10 cellular contexts compared by ENCODE assay signal in the genomic region with DNA sequence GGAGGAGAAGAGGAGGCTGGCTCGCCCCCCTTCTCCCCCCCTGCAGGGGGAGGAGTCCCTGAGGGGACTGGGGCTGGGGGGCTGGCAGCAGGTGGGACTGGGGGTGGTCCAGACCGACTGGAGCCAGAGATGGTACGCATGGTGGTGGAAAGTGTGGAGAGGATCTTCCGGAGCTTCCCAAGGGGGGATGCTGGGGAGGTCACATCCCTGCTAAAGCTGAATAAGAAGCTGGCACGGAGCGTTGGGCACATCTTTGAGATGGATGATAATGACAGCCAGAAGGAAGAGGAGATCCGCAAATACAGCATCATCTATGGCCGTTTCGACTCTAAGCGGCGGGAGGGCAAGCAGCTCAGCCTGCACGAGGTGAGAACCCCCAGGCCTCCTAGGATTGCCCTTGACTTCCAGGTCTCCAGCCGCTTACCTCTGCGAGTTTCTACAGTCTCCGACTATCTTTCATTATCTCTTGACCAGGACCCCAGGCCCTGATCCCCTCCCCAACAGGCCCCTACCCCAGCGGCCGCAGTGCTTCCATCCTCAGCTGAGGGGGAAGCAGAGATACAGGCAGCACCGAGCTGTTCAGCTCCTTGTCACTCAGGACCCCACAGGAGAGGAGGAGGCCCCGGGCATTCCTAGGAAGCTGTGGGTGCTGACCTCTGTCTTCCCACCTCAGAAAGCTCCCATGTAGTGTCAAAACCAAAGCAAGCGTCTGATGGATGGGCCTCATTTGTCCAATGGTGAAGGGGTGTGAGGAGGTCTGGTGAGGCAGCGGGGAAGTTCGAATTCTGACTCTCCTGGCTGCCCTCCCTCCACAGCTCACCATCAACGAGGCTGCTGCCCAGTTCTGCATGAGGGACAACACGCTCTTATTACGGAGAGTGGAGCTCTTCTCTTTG. TPM values are rescaled to one million over a fixed set of nuclear protein-coding genes. Genes with fewer than 3 reads are reported as not detected.
DNase-seq lines count a peak whose midpoint lies in the region; ATAC-seq and TF ChIP-seq lines count a peak whose summit lies in the region.
"Had no signal": no experiment of that assay in that cellular context is flagged by ENCODE, and none has a peak within 500 bp of the region (broad histone marks: within the 10 kb centered on the region; RNA-seq: fewer than 3 reads in every experiment).

No MANE protein-coding gene starts in this region.

- H3K4me3 Mint-ChIP-seq in activated T-helper 1 cell treated with anti-CD3 and anti-CD28 coated beads, Interleukin-12 subunit alpha, Interleukin-12 subunit beta, Interleukin-2, Interleukin-4 antibody, amounts not matched to agents 30 ng/mL and 10 ng/mL and 1 ng/mL, durations not matched to agents 14 hours and 24 hours and 36 hours, result peak overlapping the region; percentile 83
- no peak overlapping the region for H3K4me3 Mint-ChIP-seq in stimulated activated memory B cell treated with anti-CD40 and anti-IgM and Interleukin-4, amounts not matched to agents 10 μg/mL and 1 μg/mL and 100 μg/mL, for 72 hours

- H3K9me3 Mint-ChIP-seq in activated T-helper 1 cell treated with anti-CD3 and anti-CD28 coated beads, Interleukin-12 subunit alpha, Interleukin-12 subunit beta, Interleukin-2, Interleukin-4 antibody, amounts not matched to agents 30 ng/mL and 10 ng/mL and 1 ng/mL, durations not matched to agents 14 hours and 24 hours and 36 hours, result no peaks in the 10 kb centered on the region
- no peaks in the 10 kb centered on the region for H3K9me3 Mint-ChIP-seq in stimulated activated memory B cell treated with anti-CD40 and anti-IgM and Interleukin-4, amounts not matched to agents 10 μg/mL and 1 μg/mL and 100 μg/mL, for 72 hours

- H3K4me3 ChIP-seq in fibroblast of villous mesenchyme (ENCODE audit: low read depth, low read length), result peak overlapping the region; percentile 93
- H3K4me3 ChIP-seq: A549 had no signal

- peaks cover 2% of the 10 kb centered on the region for H3K27me3 Mint-ChIP-seq in activated T-helper 1 cell treated with anti-CD3 and anti-CD28 coated beads, Interleukin-12 subunit alpha, Interleukin-12 subunit beta, Interleukin-2, Interleukin-4 antibody, amounts not matched to agents 30 ng/mL and 10 ng/mL and 1 ng/mL, durations not matched to agents 14 hours and 24 hours and 36 hours (ENCODE audit: insufficient read depth)
- no peaks in the 10 kb centered on the region for H3K27me3 Mint-ChIP-seq in stimulated activated memory B cell treated with anti-CD40 and anti-IgM and Interleukin-4, amounts not matched to agents 10 μg/mL and 1 μg/mL and 100 μg/mL, for 72 hours

- no peak for ATAC-seq in activated CD4-positive, CD25-positive, alpha-beta regulatory T cell treated with anti-CD3 and anti-CD28 coated beads, Interleukin-2, amount 50 U/mL, for 24 hours
- ATAC-seq in stimulated activated memory B cell treated with anti-CD40 and anti-IgM and Interleukin-4, amounts not matched to agents 10 μg/mL and 1 μg/mL and 100 μg/mL, for 72 hours, result no peak
- no peak for ATAC-seq in HG03342 (IDR thresholded peaks at IDR 0.05; ENCODE audit: unreplicated experiment)
- no peak for ATAC-seq in left lobe of liver
- ATAC-seq: A549 had no signal

- intact Hi-C loops in activated T-helper 1 cell treated with anti-CD3 and anti-CD28 coated beads, Interleukin-12 subunit alpha, Interleukin-12 subunit beta, Interleukin-2, Interleukin-4 antibody, amounts not matched to agents 30 ng/mL and 10 ng/mL and 1 ng/mL, durations not matched to agents 14 hours and 24 hours and 36 hours (cut with micrococcal nuclease), result no loop called here

- no peak for TF ChIP-seq CTCF in fibroblast of villous mesenchyme (IDR thresholded peaks at IDR 0.05; ENCODE audit: insufficient read depth, low read depth, low read length)

- peaks cover 55% of the 10 kb centered on the region for H3K36me3 Mint-ChIP-seq in activated T-helper 1 cell treated with anti-CD3 and anti-CD28 coated beads, Interleukin-12 subunit alpha, Interleukin-12 subunit beta, Interleukin-2, Interleukin-4 antibody, amounts not matched to agents 30 ng/mL and 10 ng/mL and 1 ng/mL, durations not matched to agents 14 hours and 24 hours and 36 hours (ENCODE audit: low read depth)
- peaks cover 47% of the 10 kb centered on the region for H3K36me3 Mint-ChIP-seq in stimulated activated memory B cell treated with anti-CD40 and anti-IgM and Interleukin-4, amounts not matched to agents 10 μg/mL and 1 μg/mL and 100 μg/mL, for 72 hours

- peak overlapping the region; percentile 76 for H3K27ac Mint-ChIP-seq in activated T-helper 1 cell treated with anti-CD3 and anti-CD28 coated beads, Interleukin-12 subunit alpha, Interleukin-12 subunit beta, Interleukin-2, Interleukin-4 antibody, amounts not matched to agents 30 ng/mL and 10 ng/mL and 1 ng/mL, durations not matched to agents 14 hours and 24 hours and 36 hours
- H3K27ac Mint-ChIP-seq in stimulated activated memory B cell treated with anti-CD40 and anti-IgM and Interleukin-4, amounts not matched to agents 10 μg/mL and 1 μg/mL and 100 μg/mL, for 72 hours, result peak overlapping the region; percentile 94

- DNase-seq in activated CD4-positive, CD25-positive, alpha-beta regulatory T cell treated with anti-CD3 and anti-CD28 coated beads, Interleukin-2, amount 50 U/mL, for 72 hours, result peak; percentile 29
- DNase-seq in activated T-helper 1 cell treated with anti-CD3 and anti-CD28 coated beads, Interleukin-12 subunit alpha, Interleukin-12 subunit beta, Interleukin-2, Interleukin-4 antibody, amounts not matched to agents 30 ng/mL and 10 ng/mL and 1 ng/mL, durations not matched to agents 14 hours and 24 hours and 36 hours (ENCODE audit: low spot score), result no peak
- no peak for DNase-seq in fibroblast of villous mesenchyme (ENCODE audit: low read depth)
- DNase-seq in NCI-H2171 treated with DMSO at 0.1 percent for 48 hours (lab: John Stamatoyannopoulos, UW), result no peak
- DNase-seq in left lobe of liver (ENCODE audit: low spot score), result no peak
- DNase-seq: NCI-H2081 had no signal

- peaks cover 77% of the 10 kb centered on the region for H3K4me1 Mint-ChIP-seq in activated T-helper 1 cell treated with anti-CD3 and anti-CD28 coated beads, Interleukin-12 subunit alpha, Interleukin-12 subunit beta, Interleukin-2, Interleukin-4 antibody, amounts not matched to agents 30 ng/mL and 10 ng/mL and 1 ng/mL, durations not matched to agents 14 hours and 24 hours and 36 hours (ENCODE audit: low read depth)
- peaks cover 82% of the 10 kb centered on the region for H3K4me1 Mint-ChIP-seq in stimulated activated memory B cell treated with anti-CD40 and anti-IgM and Interleukin-4, amounts not matched to agents 10 μg/mL and 1 μg/mL and 100 μg/mL, for 72 hours

RNA-seq across cellular contexts. Expression of gene NAB2, which starts 3.0 kb away (rescaled TPM):
- 73.6 and 80.3 TPM in 2 replicates for total RNA-seq in activated T-helper 1 cell treated with anti-CD3 and anti-CD28 coated beads, Interleukin-12 subunit alpha, Interleukin-12 subunit beta, Interleukin-2, Interleukin-4 antibody, amounts not matched to agents 30 ng/mL and 10 ng/mL and 1 ng/mL, durations not matched to agents 14 hours and 24 hours and 36 hours
- total RNA-seq in fibroblast of villous mesenchyme (38.0 and 39.6 TPM in 2 replicates), left lobe of liver (12.9 TPM)

RNA-seq across cellular contexts. Expression of gene NEMP1, which starts 13.3 kb away (rescaled TPM):
- total RNA-seq in activated T-helper 1 cell treated with anti-CD3 and anti-CD28 coated beads, Interleukin-12 subunit alpha, Interleukin-12 subunit beta, Interleukin-2, Interleukin-4 antibody, amounts not matched to agents 30 ng/mL and 10 ng/mL and 1 ng/mL, durations not matched to agents 14 hours and 24 hours and 36 hours, result 70.2 and 71.7 TPM in 2 replicates
- 10.0 and 19.0 TPM in 2 replicates for total RNA-seq in fibroblast of villous mesenchyme
- total RNA-seq in left lobe of liver, result 5.3 TPM

RNA-seq across cellular contexts. Expression of gene STAT6, which starts 19.3 kb away (rescaled TPM):
- 306 and 318 TPM in 2 replicates for total RNA-seq in activated T-helper 1 cell treated with anti-CD3 and anti-CD28 coated beads, Interleukin-12 subunit alpha, Interleukin-12 subunit beta, Interleukin-2, Interleukin-4 antibody, amounts not matched to agents 30 ng/mL and 10 ng/mL and 1 ng/mL, durations not matched to agents 14 hours and 24 hours and 36 hours
- total RNA-seq in fibroblast of villous mesenchyme (81.5 and 81.6 TPM in 2 replicates), left lobe of liver (97.6 TPM)

RNA-seq across cellular contexts. Expression of gene LRP1, which starts 36.4 kb away (rescaled TPM):
- total RNA-seq in activated T-helper 1 cell treated with anti-CD3 and anti-CD28 coated beads, Interleukin-12 subunit alpha, Interleukin-12 subunit beta, Interleukin-2, Interleukin-4 antibody, amounts not matched to agents 30 ng/mL and 10 ng/mL and 1 ng/mL, durations not matched to agents 14 hours and 24 hours and 36 hours, result 0.26 and 0.73 TPM in 2 replicates
- total RNA-seq in fibroblast of villous mesenchyme, result 228 and 277 TPM in 2 replicates
- 370 TPM for total RNA-seq in left lobe of liver

RNA-seq across cellular contexts. Expression of gene MYO1A, which starts 42.0 kb away (rescaled TPM):
- total RNA-seq in activated T-helper 1 cell treated with anti-CD3 and anti-CD28 coated beads, Interleukin-12 subunit alpha, Interleukin-12 subunit beta, Interleukin-2, Interleukin-4 antibody, amounts not matched to agents 30 ng/mL and 10 ng/mL and 1 ng/mL, durations not matched to agents 14 hours and 24 hours and 36 hours, result 1.1 and 2.6 TPM in 2 replicates
- total RNA-seq in fibroblast of villous mesenchyme (under 0.01 TPM in 1 of 2 replicates, not detected in the other), left lobe of liver (0.28 TPM)
